8 cellular contexts compared by ENCODE assay signal in the genomic region with DNA sequence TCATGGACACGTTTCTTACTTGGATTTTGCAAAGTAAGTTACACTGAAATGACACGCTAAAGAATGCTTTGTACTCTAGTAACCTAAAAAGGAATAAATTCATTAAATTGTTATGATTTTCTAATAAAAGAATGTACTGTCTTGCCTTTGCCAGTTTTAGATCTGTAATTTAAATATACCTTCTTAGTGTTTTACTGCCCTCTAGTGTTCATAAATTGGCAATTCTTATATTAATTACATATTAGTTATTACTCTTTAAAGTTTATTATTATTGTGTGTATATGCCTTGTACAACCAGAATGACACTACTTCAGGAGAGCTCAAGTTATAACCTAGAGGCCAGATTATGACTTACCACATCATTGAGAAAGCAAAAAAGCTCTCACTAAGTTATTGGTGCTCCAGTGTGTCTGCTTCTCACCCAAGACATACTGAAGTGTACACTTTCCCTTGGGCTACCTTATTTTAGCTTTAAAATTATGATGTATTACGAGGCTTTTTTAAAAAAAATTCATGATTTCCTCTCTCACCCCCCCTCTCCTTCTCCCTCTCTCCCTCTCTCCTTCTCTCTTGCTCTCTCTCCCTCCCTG.
A peak's percentile ranks its signal among the peaks of the same experiment; 100 is the strongest.
DNase-seq lines count a peak whose midpoint lies in the region; ATAC-seq and TF ChIP-seq lines count a peak whose summit lies in the region.

No MANE protein-coding gene starts in this region.

- ATAC-seq in Right ventricle myocardium superior (ENCODE audit: poor library complexity) (peak; percentile 52), Right ventricle myocardium inferior (no peak)

- H3K36me3 ChIP-seq in adrenal gland (replicated peaks in 1 of 2), result no peaks in the 10 kb centered on the region
- H3K36me3 ChIP-seq in effector memory CD4-positive, alpha-beta T cell (ENCODE audit: control insufficient read depth, insufficient read depth, low read length), result no peaks in the 10 kb centered on the region

- H3K27me3 ChIP-seq in adrenal gland, result no peaks in the 10 kb centered on the region
- H3K27me3 ChIP-seq in effector memory CD4-positive, alpha-beta T cell (replicated peaks; ENCODE audit: control insufficient read depth, insufficient read depth, low read length, poor library complexity, severe bottlenecking), result no peaks in the 10 kb centered on the region

- intact Hi-C loops in Right ventricle myocardium superior (cut with DNase I) (no loop called here), Right ventricle myocardium inferior (cut with DNase I) (loop anchor here (2.0 to 10.0 kb wide), 4 partner anchors 90 to 700 kb away; no protein-coding TSS in a partner anchor), adrenal gland (cut with DNase I) (no loop called here)

- no peak overlapping the region for H3K4me3 ChIP-seq in adrenal gland
- no peak overlapping the region for H3K4me3 ChIP-seq in effector memory CD4-positive, alpha-beta T cell (ENCODE audit: insufficient read depth, low read depth, low read length, poor library complexity, severe bottlenecking)

- DNase-seq in Right ventricle myocardium superior, result no peak
- no peak for DNase-seq in Right ventricle myocardium inferior (ENCODE audit: missing footprints)
- DNase-seq in NCI-H146 treated with DMSO at 0.1 percent for 48 hours (lab: John Stamatoyannopoulos, UW; ENCODE audit: unreplicated experiment), result peak; percentile 24
- DNase-seq in adrenal gland, result no peak
- DNase-seq in iris pigment epithelial cell (ENCODE audit: low read depth), result peak; percentile 45
- no peak for DNase-seq in UCSD-AML1 (lab: John Stamatoyannopoulos, UW; ENCODE audit: unreplicated experiment)
- DNase-seq in effector memory CD4-positive, alpha-beta T cell, result no peak
- DNase-seq in SIG-M5 treated with dmso at 0.1 percent for 504 hours (lab: John Stamatoyannopoulos, UW; ENCODE audit: unreplicated experiment), result no peak

- peaks cover 0 to 7% of the 10 kb centered on the region in 2 donors for H3K4me1 ChIP-seq in adrenal gland (replicated peaks in 1 of 2)
- no peaks in the 10 kb centered on the region for H3K4me1 ChIP-seq in effector memory CD4-positive, alpha-beta T cell (ENCODE audit: control insufficient read depth, insufficient read depth, low read length, poor library complexity, severe bottlenecking)

- WGBS in adrenal gland, 4 donors, result 30 to 34% (median 33%) methylated on average over 3 of the region's 3 CpGs

- TF ChIP-seq POLR2A in adrenal gland (IDR thresholded peaks at IDR 0.05), result no peak

- TF ChIP-seq CTCF in adrenal gland (IDR thresholded peaks at IDR 0.05), result peak; percentile 41 to 77 (median 70)

- H3K27ac ChIP-seq in adrenal gland, result no peak overlapping the region
- H3K27ac ChIP-seq in effector memory CD4-positive, alpha-beta T cell (ENCODE audit: insufficient read depth, low read length, poor library complexity, severe bottlenecking), result no peak overlapping the region

- no peaks in the 10 kb centered on the region for H3K9me3 ChIP-seq in adrenal gland (replicated peaks in 1 of 3)
- H3K9me3 ChIP-seq in effector memory CD4-positive, alpha-beta T cell (ENCODE audit: control insufficient read depth, low read length), result no peaks in the 10 kb centered on the region

Comparison
In these comparisons a context has a peak if more than half of its experiments do, and no peak if none do; other contexts are left out.
1. DNase-seq: peak in NCI-H146 treated with DMSO at 0.1 percent for 48 hours (single experiment) and iris pigment epithelial cell (single experiment); none in Right ventricle myocardium superior (single experiment), Right ventricle myocardium inferior (single experiment), adrenal gland (0 of 7), UCSD-AML1 (single experiment), effector memory CD4-positive, alpha-beta T cell (0 of 3) and SIG-M5 treated with dmso at 0.1 percent for 504 hours (single experiment).